Comparison of ENCODE assay signal across 8 cellular contexts in genomic region chr19:58543826-58544590, GRCh38. TPM values are rescaled to one million over a fixed set of nuclear protein-coding genes. Genes with fewer than 3 reads are reported as not detected.
DNase-seq lines count a peak whose midpoint lies in the region; ATAC-seq, FAIRE-seq and TF ChIP-seq lines count a peak whose summit lies in the region.

Gene TRIM28, plus strand, starts transcription at chr19:58544064. Its CDS starts 694 bp downstream, at chr19:58544758.

- TF ChIP-seq CTCF in 22Rv1 (IDR thresholded peaks at IDR 0.05) (no peak), WTC11 (IDR thresholded peaks at IDR 0.05) (no peak), HepG2 (CRISPR knock-in tag; IDR thresholded peaks at IDR 0.05) (no peak)

- peak; percentile 68 for ATAC-seq in GM19025 (IDR thresholded peaks at IDR 0.05; ENCODE audit: low read depth, unreplicated experiment)
- ATAC-seq in HG03354 (IDR thresholded peaks at IDR 0.05; ENCODE audit: poor library complexity, severe bottlenecking, unreplicated experiment), result peak; percentile 81
- ATAC-seq in WTC11, result peak; percentile 95
- peak; percentile 92 for ATAC-seq in HepG2

- H3K27ac ChIP-seq in 22Rv1 (peak within 1 kb of the TSS; percentile 98), HepG2 (ENCODE audit: extremely low read length, insufficient read depth, low read length) (peak within 1 kb of the TSS; percentile 80)

- in situ Hi-C loops in HepG2 (cut with HindIII; ENCODE audit: extremely low pct_ligation_motif_present, low pct_unique_long_range_greater_than_20kb), result no loop called here

- no peak within 1 kb of the TSS for H2AFZ ChIP-seq in HepG2 (ENCODE audit: low read length)

- BruUV-seq in HepG2 (replicated peaks; lab: Mats Ljungman, UMichigan), result TSS peak; percentile 89

- TF ChIP-seq EP300 in HepG2 (IDR thresholded peaks at IDR 0.05; ENCODE audit: low read depth in 2 of 2, low read length in 2 of 2), result no peak; a peak in 1 of 4 replicates
- TF ChIP-seq EP300 in HepG2 (CRISPR knock-in tag; IDR thresholded peaks at IDR 0.05; ENCODE audit: borderline replicate concordance), result 0 out of 2 replicates have a peak, but pooled peaks have one; percentile 33

- H3K9me3 Mint-ChIP-seq in WTC11, result no peaks in the 10 kb centered on the region

- 1% methylated on average over 10 of the region's 73 CpGs for WGBS in HepG2 (ENCODE audit: low lambda C conversion rate)

- CTCF ChIA-PET in WTC11 (lab: Charles Lee) (interaction anchor here (0.8 to 5.9 kb wide), 5 partner anchors 11 to 38 kb away, joined by 3 to 60 read pairs (median 6); partner anchors contain the start of genes CHMP2A and ZBTB45), HepG2 (lab: Yijun Ruan, JAX; ENCODE audit: low intra/inter-chr PET ratio, low total read pairs) (no interaction called here)

- H3K27me3 ChIP-seq in HepG2 (ENCODE audit: control insufficient read depth in 1 of 2, insufficient read depth in 2 of 2, low read length in 2 of 2), result no peaks in the 10 kb centered on the region; a peak in 2 of 5 replicates

- DNase-seq in WTC11 (ENCODE audit: low spot score) (peak; percentile 98), HepG2 (ENCODE audit: low spot score) (peak; percentile 96), cerebellar nuclear complex (lab: John Stamatoyannopoulos, UW) (no peak)
- peak; percentile 100 for DNase-seq in stimulated activated CD4-positive, alpha-beta T cell treated with anti-CD3 and anti-CD28 coated beads, Interleukin-4, amount 100 ng/mL, for 4 hours

- peak within 1 kb of the TSS; percentile 85 for H3K9ac ChIP-seq in HepG2 (ENCODE audit: insufficient read depth, low read depth, low read length)

- H3K36me3 ChIP-seq in HepG2 (replicated peaks in 1 of 2; ENCODE audit: control insufficient read depth in 1 of 2, insufficient read depth in 2 of 2, low read length in 2 of 2), result peaks cover 19 to 33% of the 10 kb centered on the region in 2 experiments

- POLR2A ChIA-PET in WTC11 (lab: Charles Lee) (interaction anchor here (0.5 to 3.2 kb wide), 8 partner anchors 10 to 93 kb away, joined by 3 to 30 read pairs (median 10); partner anchors contain the start of genes CHMP2A, UBE2M, ZBTB45 and ZNF324B), HepG2 (lab: Yijun Ruan, JAX) (interaction anchor here (0.5 to 3.6 kb wide), 20 partner anchors 9 to 360 kb away, joined by 3 to 59 read pairs (median 4); partner anchors contain the start of genes CHMP2A, MZF1, SLC27A5 and UBE2M)

- H3K4me3 ChIP-seq in HepG2 (replicated peaks in 1 of 3; ENCODE audit: insufficient read depth in 1 of 3, low read depth in 2 of 3, low read length in 3 of 3), result peak within 1 kb of the TSS; percentile 91 to 99 (median 96)

- H3K79me2 ChIP-seq in HepG2 (ENCODE audit: insufficient read depth, low read length), result peaks cover 38% of the 10 kb centered on the region

- no peaks in the 10 kb centered on the region for H3K9me3 ChIP-seq in HepG2 (ENCODE audit: low read length)

- no peak; the same call in 1 of the 2 replicates for TF ChIP-seq RAD21 in HepG2 (CRISPR knock-in tag; IDR thresholded peaks at IDR 0.05)

- intact Hi-C loops in HepG2 (cut with micrococcal nuclease; ENCODE audit: unreplicated experiment), result no loop called here

- peak within 1 kb of the TSS; percentile 99 for H3K27ac Mint-ChIP-seq in WTC11

- H3K27me3 Mint-ChIP-seq in WTC11 (ENCODE audit: low read depth), result peaks cover 45% of the 10 kb centered on the region

- H4K20me1 ChIP-seq in HepG2 (ENCODE audit: insufficient read depth, low read length), result peaks cover 33% of the 10 kb centered on the region

- H3K36me3 Mint-ChIP-seq in WTC11, result peaks cover 39% of the 10 kb centered on the region

- TF ChIP-seq POLR2A in HepG2 (IDR thresholded peaks at IDR 0.05; ENCODE audit: insufficient read depth in 1 of 2, low read depth in 2 of 2, low read length in 2 of 2), result peak; percentile 85 to 97

- FAIRE-seq in colon (lab: Jason Lieb, UNC), result peak; percentile 36
- FAIRE-seq in HepG2 (lab: Jason Lieb, UNC), result peak; percentile 93

- H3K4me2 ChIP-seq in HepG2 (ENCODE audit: low read depth, low read length), result peak within 1 kb of the TSS; percentile 97

- peak within 1 kb of the TSS; percentile 97 for H3K4me3 Mint-ChIP-seq in WTC11

- peaks cover 17% of the 10 kb centered on the region for H3K4me1 Mint-ChIP-seq in WTC11

- peaks cover 24% of the 10 kb centered on the region for H3K4me1 ChIP-seq in HepG2 (ENCODE audit: insufficient read depth, low read length)

TF ChIP-seq in WTC11, 78 proteins besides CTCF, POLR2A, EP300 and RAD21 (continues in another document):
- 0 out of 2 replicates have a peak, but pooled peaks have one; percentile 31 for TF ChIP-seq USF1 (CRISPR knock-in tag; IDR thresholded peaks at IDR 0.05)
- TF ChIP-seq FOXK1 (CRISPR knock-in tag; IDR thresholded peaks at IDR 0.05), result peak; percentile 62; the same call in 1 of the 2 replicates
- TF ChIP-seq ZBTB21 (CRISPR knock-in tag; IDR thresholded peaks at IDR 0.05; ENCODE audit: borderline replicate concordance), result peak; percentile 69; the same call in 1 of the 2 replicates
- TF ChIP-seq, protein P1, sequence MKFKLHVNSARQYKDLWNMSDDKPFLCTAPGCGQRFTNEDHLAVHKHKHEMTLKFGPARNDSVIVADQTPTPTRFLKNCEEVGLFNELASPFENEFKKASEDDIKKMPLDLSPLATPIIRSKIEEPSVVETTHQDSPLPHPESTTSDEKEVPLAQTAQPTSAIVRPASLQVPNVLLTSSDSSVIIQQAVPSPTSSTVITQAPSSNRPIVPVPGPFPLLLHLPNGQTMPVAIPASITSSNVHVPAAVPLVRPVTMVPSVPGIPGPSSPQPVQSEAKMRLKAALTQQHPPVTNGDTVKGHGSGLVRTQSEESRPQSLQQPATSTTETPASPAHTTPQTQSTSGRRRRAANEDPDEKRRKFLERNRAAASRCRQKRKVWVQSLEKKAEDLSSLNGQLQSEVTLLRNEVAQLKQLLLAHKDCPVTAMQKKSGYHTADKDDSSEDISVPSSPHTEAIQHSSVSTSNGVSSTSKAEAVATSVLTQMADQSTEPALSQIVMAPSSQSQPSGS (CRISPR knock-in tag; IDR thresholded peaks at IDR 0.05; ENCODE audit: borderline replicate concordance, low read depth), result no peak
- TF ChIP-seq ZNF671 (CRISPR knock-in tag; IDR thresholded peaks at IDR 0.05), result no peak

TF ChIP-seq in HepG2, 621 proteins besides CTCF, POLR2A, EP300 and RAD21 (continues in another document):
- TF ChIP-seq CAMTA2 (CRISPR knock-in tag; IDR thresholded peaks at IDR 0.05; ENCODE audit: borderline replicate concordance) (no peak; the same call in 1 of the 2 replicates), SRY (CRISPR knock-in tag; IDR thresholded peaks at IDR 0.05) (peak; percentile 86; the same call in 1 of the 2 replicates), JUND (CRISPR knock-in tag; IDR thresholded peaks at IDR 0.05) (no peak), ZNF350 (CRISPR knock-in tag; IDR thresholded peaks at IDR 0.05; ENCODE audit: borderline replicate concordance, low read depth) (peak; percentile 69; the same call in 1 of the 2 replicates), ZKSCAN8 (CRISPR knock-in tag; IDR thresholded peaks at IDR 0.05; ENCODE audit: borderline replicate concordance) (peak; percentile 17; the same call in 1 of the 2 replicates), ZNF704 (CRISPR knock-in tag; IDR thresholded peaks at IDR 0.05; ENCODE audit: borderline replicate concordance) (0 out of 2 replicates have a peak, but pooled peaks have one; percentile 12)

RNA-seq across cellular contexts. Expression of gene TRIM28, which starts in this region (rescaled TPM):
- total RNA-seq in WTC11 (2021), result 1,095 to 1,221 TPM (median 1,108 TPM) in 3 replicates
- 302 and 361 TPM in 2 replicates for total RNA-seq in HepG2 (2016; rRNA removed; fragmentation: Illumina TruSeq; extraction: Trizol)
- total RNA-seq in HepG2 (2016; cell fraction: cytosol; rRNA removed; fragmentation: Illumina TruSeq; extraction: Trizol; ENCODE audit: low read depth), result 29.3 and 34.8 TPM in 2 replicates
- total RNA-seq in HepG2 (2016; cell fraction: insoluble cytoplasmic fraction; rRNA removed; fragmentation: Illumina TruSeq; extraction: Trizol), result 282 and 373 TPM in 2 replicates
- total RNA-seq in HepG2 (2016; cell fraction: membrane; rRNA removed; fragmentation: Illumina TruSeq; extraction: Trizol), result 118 and 119 TPM in 2 replicates
- total RNA-seq in HepG2 (2016; cell fraction: nucleus; rRNA removed; fragmentation: Illumina TruSeq; extraction: Trizol), result 266 and 307 TPM in 2 replicates
- polyA plus RNA-seq in HepG2 (2011; rRNA removed), result 439 and 461 TPM in 2 replicates
- polyA plus RNA-seq in HepG2 (2011; cell fraction: cytosol; rRNA removed), result 192 and 284 TPM in 2 replicates
- polyA plus RNA-seq in HepG2 (2011; cell fraction: nucleus; rRNA removed), result 913 and 1,149 TPM in 2 replicates
- polyA plus RNA-seq in HepG2 (2012), result 400 and 525 TPM in 2 replicates
- polyA plus RNA-seq in HepG2 (2016; cell fraction: cytosol; fragmentation: Illumina TruSeq; extraction: Trizol; ENCODE audit: low read depth), result 31.8 and 43.0 TPM in 2 replicates
- 296 and 460 TPM in 2 replicates for polyA plus RNA-seq in HepG2 (2016; cell fraction: insoluble cytoplasmic fraction; fragmentation: Illumina TruSeq; extraction: Trizol; ENCODE audit: low read depth)
- polyA plus RNA-seq in HepG2 (2016; cell fraction: membrane; fragmentation: Illumina TruSeq; extraction: Trizol; ENCODE audit: low read depth), result 94.7 and 105 TPM in 2 replicates
- polyA plus RNA-seq in HepG2 (2016; cell fraction: nucleus; fragmentation: Illumina TruSeq; extraction: Trizol; ENCODE audit: insufficient read depth, low read depth), result 574 and 592 TPM in 2 replicates
- polyA minus RNA-seq in HepG2 (2011; rRNA and poly(A)+ RNA removed; ENCODE audit: low replicate concordance), result 1,983 and 2,170 TPM in 2 replicates
- polyA minus RNA-seq in HepG2 (2011; cell fraction: cytosol; rRNA and poly(A)+ RNA removed), result 465 and 488 TPM in 2 replicates
- 351 and 419 TPM in 2 replicates for polyA minus RNA-seq in HepG2 (2011; cell fraction: nucleus; rRNA and poly(A)+ RNA removed)

Comparison
In these comparisons a context has a peak if more than half of its experiments do, and no peak if none do; other contexts are left out.
1. DNase-seq: peak in WTC11 (single experiment), HepG2 (single experiment) and stimulated activated CD4-positive, alpha-beta T cell treated with anti-CD3 and anti-CD28 coated beads, Interleukin-4, amount 100 ng/mL, for 4 hours (2 of 2); none in cerebellar nuclear complex (0 of 2).
2. Peak in every context shown above with its lines, with median percentiles within 50 percentile points of each other: ATAC-seq.